14 cellular contexts compared by ENCODE assay signal in the genomic region with DNA sequence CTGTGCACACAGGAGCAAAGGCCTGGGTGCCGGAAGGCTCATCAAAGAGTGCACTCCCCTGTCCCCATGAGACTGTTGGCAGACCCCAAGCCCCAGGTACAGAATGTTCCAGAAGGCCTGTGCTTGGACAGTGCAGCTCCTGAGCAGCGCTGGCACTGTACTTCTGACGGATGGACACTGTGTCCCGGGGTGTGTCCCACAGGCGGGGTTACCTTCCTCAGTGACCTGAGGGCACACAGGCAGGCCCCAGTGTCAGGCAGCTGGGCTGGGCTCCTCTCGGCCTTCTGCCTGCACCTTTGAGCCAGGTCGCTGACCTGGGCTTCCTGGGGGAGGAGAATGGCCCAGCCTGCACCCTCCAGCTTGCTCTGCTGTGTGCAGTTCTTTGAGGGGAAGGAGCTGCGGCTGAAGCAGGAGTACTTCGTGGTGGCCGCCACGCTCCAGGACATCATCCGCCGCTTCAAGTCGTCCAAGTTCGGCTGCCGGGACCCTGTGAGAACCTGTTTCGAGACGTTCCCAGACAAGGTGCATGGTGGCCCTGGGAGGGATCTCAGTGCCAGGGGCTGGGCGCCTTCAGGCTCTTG. TPM values are rescaled to one million over a fixed set of nuclear protein-coding genes. Genes with fewer than 3 reads are reported as not detected.
DNase-seq lines count a peak whose midpoint lies in the region; ATAC-seq, FAIRE-seq and TF ChIP-seq lines count a peak whose summit lies in the region.
"Had no signal": no experiment of that assay in that cellular context is flagged by ENCODE, and none has a peak within 500 bp of the region (broad histone marks: within the 10 kb centered on the region; RNA-seq: fewer than 3 reads in every experiment).

No MANE protein-coding gene starts in this region.

- H3K9me3 ChIP-seq in RWPE2 (ENCODE audit: severe bottlenecking) (no peaks in the 10 kb centered on the region), right lobe of liver (no peaks in the 10 kb centered on the region), stomach smooth muscle (ENCODE audit: control insufficient read depth in 2 of 2, low read length in 2 of 2) (no peaks in the 10 kb centered on the region)
- H3K9me3 ChIP-seq in naive thymus-derived CD4-positive, alpha-beta T cell (ENCODE audit: control insufficient read depth in 2 of 3, low read length in 3 of 3), result no peaks in the 10 kb centered on the region
- H3K9me3 ChIP-seq: BLaER1 treated with 17β-estradiol and CSF1 and Interleukin-3, amounts not matched to agents 10 nM and 100 nM had no signal

- no peak overlapping the region for H3K4me3 ChIP-seq in RWPE2 (ENCODE audit: severe bottlenecking)
- H3K4me3 ChIP-seq in dorsolateral prefrontal cortex, result no peak overlapping the region
- H3K4me3 ChIP-seq in right lobe of liver, result no peak overlapping the region
- no peak overlapping the region for H3K4me3 ChIP-seq in stomach smooth muscle (ENCODE audit: low read length in 2 of 2)
- H3K4me3 ChIP-seq in naive thymus-derived CD4-positive, alpha-beta T cell (ENCODE audit: low read length), result no peak overlapping the region
- H3K4me3 ChIP-seq: BLaER1 treated with 17β-estradiol and CSF1 and Interleukin-3, amounts not matched to agents 10 nM and 100 nM had no signal

- no peak overlapping the region for H3K27ac Mint-ChIP-seq in naive thymus-derived CD4-positive, alpha-beta T cell
- H3K27ac Mint-ChIP-seq: activated naive CD8-positive, alpha-beta T cell had no signal

- H3K9ac ChIP-seq in stomach smooth muscle (ENCODE audit: low read length in 2 of 2), result no peak overlapping the region
- H3K9ac ChIP-seq: BLaER1 treated with 17β-estradiol and CSF1 and Interleukin-3, amounts not matched to agents 10 nM and 100 nM had no signal

- FAIRE-seq in GM12891 (lab: Jason Lieb, UNC), result no peak

- TF ChIP-seq CTCF in RWPE2 (IDR thresholded peaks at IDR 0.05; ENCODE audit: poor library complexity, severe bottlenecking) (no peak), dorsolateral prefrontal cortex (IDR thresholded peaks at IDR 0.05 in 54 of 56, conservative IDR thresholded peaks at IDR 0.05 in 2 of 56; ENCODE audit: low read depth in 1 of 56, partially characterized antibody in 56 of 56) (no peak), right lobe of liver (IDR thresholded peaks at IDR 0.05) (no peak)

- peaks cover under 1 to 24% (median 3%) of the 10 kb centered on the region in 5 donors for H3K36me3 Mint-ChIP-seq in naive thymus-derived CD4-positive, alpha-beta T cell
- H3K36me3 Mint-ChIP-seq: activated naive CD8-positive, alpha-beta T cell had no signal

- peaks cover 0 to 6% (median 0%) of the 10 kb centered on the region in 7 donors for H3K4me1 Mint-ChIP-seq in naive thymus-derived CD4-positive, alpha-beta T cell

- CTCF ChIA-PET in naive thymus-derived CD4-positive, alpha-beta T cell (lab: Charles Lee), result no interaction called here

- H3K27me3 ChIP-seq in RWPE2 (ENCODE audit: insufficient read depth, poor library complexity, severe bottlenecking), result no peaks in the 10 kb centered on the region
- no peaks in the 10 kb centered on the region for H3K27me3 ChIP-seq in dorsolateral prefrontal cortex
- no peaks in the 10 kb centered on the region for H3K27me3 ChIP-seq in right lobe of liver
- H3K27me3 ChIP-seq in stomach smooth muscle (ENCODE audit: control insufficient read depth in 1 of 2, insufficient read depth in 2 of 2, low read length in 2 of 2), result no peaks in the 10 kb centered on the region
- H3K27me3 ChIP-seq in naive thymus-derived CD4-positive, alpha-beta T cell (ENCODE audit: control insufficient read depth in 2 of 2, insufficient read depth in 2 of 2, low read length in 2 of 2), result no peaks in the 10 kb centered on the region

- no peaks in the 10 kb centered on the region for H3K27me3 Mint-ChIP-seq in naive thymus-derived CD4-positive, alpha-beta T cell
- H3K27me3 Mint-ChIP-seq: activated naive CD8-positive, alpha-beta T cell; naive B cell had no signal

- H3K27ac ChIP-seq in RWPE2 (ENCODE audit: poor library complexity, severe bottlenecking) (no peak overlapping the region), dorsolateral prefrontal cortex (peak overlapping the region in 12 of 59 donors; percentile 13 to 90 (median 42)), right lobe of liver (no peak overlapping the region), stomach smooth muscle (ENCODE audit: low read length) (peak overlapping the region; percentile 31)
- no peak overlapping the region for H3K27ac ChIP-seq in naive thymus-derived CD4-positive, alpha-beta T cell (ENCODE audit: low read depth, low read length)
- H3K27ac ChIP-seq: BLaER1 treated with 17β-estradiol and CSF1 and Interleukin-3, amounts not matched to agents 10 nM and 100 nM had no signal

- no peak overlapping the region for H3K4me3 Mint-ChIP-seq in naive thymus-derived CD4-positive, alpha-beta T cell
- H3K4me3 Mint-ChIP-seq: activated naive CD8-positive, alpha-beta T cell; naive B cell had no signal

- ATAC-seq in RWPE2 (ENCODE audit: low read depth) (no peak), right lobe of liver (peak in 3 of 4 donors; percentile 5 to 36 (median 16))
- no peak for ATAC-seq in naive thymus-derived CD4-positive, alpha-beta T cell

- WGBS in right lobe of liver (ENCODE audit: insufficient coverage, low coverage, low lambda C conversion rate, missing lambda C conversion rate), result 94% methylated on average over 3 of the region's 19 CpGs

- DNase-seq in RWPE2 (ENCODE audit: low spot score) (peak; percentile 61), dorsolateral prefrontal cortex (peak in 8 of 10 donors; percentile 2 to 31 (median 18)), right lobe of liver (peak; percentile 20 to 45 (median 28)), AML-193 (lab: John Stamatoyannopoulos, UW) (no peak), GM12891 (ENCODE audit: insufficient read length, low spot score) (no peak)
- DNase-seq in naive thymus-derived CD4-positive, alpha-beta T cell, result no peak
- DNase-seq: effector CD8-positive, alpha-beta T cell; HCEC 1CT; hypothalamus; naive B cell; NCI-H1436 treated with DMSO at 0.1 percent for 48 hours had no signal

- no peaks in the 10 kb centered on the region for H3K9me3 Mint-ChIP-seq in naive thymus-derived CD4-positive, alpha-beta T cell
- H3K9me3 Mint-ChIP-seq: naive B cell had no signal

- POLR2A ChIA-PET in naive thymus-derived CD4-positive, alpha-beta T cell (lab: Charles Lee), result no interaction called here

- intact Hi-C loops in dorsolateral prefrontal cortex (cut with DNase I) (no loop called here), right lobe of liver (cut with DNase I) (loop anchor here in 1 of 2 donors (10.0 kb wide), 1 partner anchor 83 kb away; a partner anchor contains a TSS)
- intact Hi-C loops in naive thymus-derived CD4-positive, alpha-beta T cell (cut with micrococcal nuclease), result no loop called here

- no peaks in the 10 kb centered on the region for H3K4me1 ChIP-seq in RWPE2 (ENCODE audit: insufficient read depth, poor library complexity, severe bottlenecking)
- no peaks in the 10 kb centered on the region for H3K4me1 ChIP-seq in right lobe of liver
- H3K4me1 ChIP-seq in stomach smooth muscle (ENCODE audit: control insufficient read depth, insufficient read depth, low read length), result peaks cover 23% of the 10 kb centered on the region
- no peaks in the 10 kb centered on the region for H3K4me1 ChIP-seq in naive thymus-derived CD4-positive, alpha-beta T cell (ENCODE audit: control insufficient read depth in 2 of 2, insufficient read depth in 2 of 2, low read length in 2 of 2)

- H3K36me3 ChIP-seq in RWPE2 (ENCODE audit: low read depth) (peaks cover 82% of the 10 kb centered on the region), right lobe of liver (no peaks in the 10 kb centered on the region), stomach smooth muscle (ENCODE audit: control insufficient read depth in 2 of 2, insufficient read depth in 2 of 2, low read length in 2 of 2) (peaks cover 50 to 71% of the 10 kb centered on the region in 2 donors)
- peaks cover 0 to 96% (median 3%) of the 10 kb centered on the region in 3 experiments for H3K36me3 ChIP-seq in naive thymus-derived CD4-positive, alpha-beta T cell (ENCODE audit: control insufficient read depth in 2 of 3, insufficient read depth in 3 of 3, low read length in 3 of 3)

- TF ChIP-seq POLR2A in right lobe of liver (IDR thresholded peaks at IDR 0.05) (no peak), GM12891 (IDR thresholded peaks at IDR 0.05; ENCODE audit: low read depth, low read length) (no peak)

TF ChIP-seq in GM12891, 5 proteins besides CTCF, POLR2A, EP300 and RAD21:
- TF ChIP-seq TAF1 (IDR thresholded peaks at IDR 0.05; ENCODE audit: low read depth, low read length) (no peak), POU2F2 (IDR thresholded peaks at IDR 0.05; ENCODE audit: low read depth, low read length) (no peak), PAX5 (IDR thresholded peaks at IDR 0.05; ENCODE audit: insufficient read depth, low read length, severe bottlenecking) (no peak), POLR2AphosphoS5 (IDR thresholded peaks at IDR 0.05; ENCODE audit: low read depth, low read length) (no peak), SPI1 (IDR thresholded peaks at IDR 0.05; ENCODE audit: low read depth, low read length) (no peak)

RNA-seq across cellular contexts. Expression of a gene that starts 30.1 kb away (rescaled TPM):
- total RNA-seq in dorsolateral prefrontal cortex (100 to 1,000 TPM in 116 of 120 experiments, 10 to 100 TPM in 4; 83.2 to 226 (median 146) TPM), right lobe of liver (10 to 100 TPM in 3 of 6 experiments, 1 to 10 TPM in 3; 6.6 to 27.4 (median 13.2) TPM)
- polyA plus RNA-seq in GM12891 (2012; ENCODE audit: low read depth, missing spikeins), result 16.7 TPM
- 10 to 100 TPM; 29.8 to 45.2 (median 43.6) TPM for total RNA-seq in naive thymus-derived CD4-positive, alpha-beta T cell
- polyA plus RNA-seq in naive thymus-derived CD4-positive, alpha-beta T cell, result 10 to 100 TPM; 55.9 to 81.6 TPM

Comparison
In these comparisons a context has a peak if more than half of its experiments do, and no peak if none do; other contexts are left out.
1. ATAC-seq: peak in right lobe of liver (3 of 4); none in RWPE2 (single experiment) and naive thymus-derived CD4-positive, alpha-beta T cell (single experiment).
2. DNase-seq: peak in RWPE2 (single experiment), dorsolateral prefrontal cortex (8 of 10) and right lobe of liver (3 of 3); none in AML-193 (0 of 2), GM12891 (single experiment) and naive thymus-derived CD4-positive, alpha-beta T cell (0 of 9).